ENCODE assay signal across 18 cellular contexts in the genomic region with DNA sequence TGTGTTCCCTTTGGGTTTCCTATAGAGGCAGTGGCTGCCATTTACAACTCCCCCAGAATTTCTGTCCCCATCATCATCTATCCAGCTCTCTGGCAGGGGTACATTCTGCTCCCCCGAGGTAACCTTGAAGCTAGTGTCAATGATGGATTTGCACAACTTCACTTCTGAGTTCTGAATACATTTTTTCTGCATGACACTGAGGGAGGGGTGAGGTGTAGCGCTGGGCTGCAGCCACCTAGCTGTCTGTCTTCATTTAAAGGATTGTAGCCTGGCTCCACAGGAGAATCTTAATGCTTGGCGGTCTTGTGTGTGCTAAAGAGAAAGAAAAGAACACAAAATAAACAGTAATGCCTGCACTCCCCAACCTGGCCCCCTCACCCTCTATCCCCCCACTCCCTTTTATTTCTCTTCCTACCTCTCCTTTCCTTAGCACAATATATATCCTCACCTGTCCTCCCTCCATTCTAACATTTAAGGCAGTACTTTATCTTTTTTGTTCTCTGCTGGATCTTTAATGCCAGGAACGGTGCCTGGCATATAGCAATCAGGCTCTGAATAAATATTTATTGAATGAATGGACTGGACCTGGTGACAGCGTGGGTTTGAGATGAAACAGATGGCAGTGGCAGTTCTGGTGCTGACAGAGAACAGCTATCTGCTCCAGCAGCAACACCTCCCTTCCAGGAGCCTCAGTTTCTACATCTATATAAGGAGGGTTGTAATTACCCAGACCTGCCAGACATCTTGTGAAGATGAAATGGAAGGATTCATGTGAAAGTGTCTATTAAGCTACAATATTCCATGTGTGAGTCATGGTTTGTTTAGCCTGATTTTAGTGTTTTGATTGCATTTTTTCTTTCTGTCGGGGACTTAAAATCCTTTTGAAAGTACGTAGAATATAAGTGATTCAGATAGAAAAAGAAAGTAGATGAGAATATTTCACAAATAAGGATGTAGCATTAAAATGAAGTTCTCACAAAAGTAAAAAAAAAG.
A peak's percentile ranks its signal among the peaks of the same experiment; 100 is the strongest.
DNase-seq lines count a peak whose midpoint lies in the region; ATAC-seq and TF ChIP-seq lines count a peak whose summit lies in the region.
"Had no signal": no experiment of that assay in that cellular context is flagged by ENCODE, and none has a peak within 500 bp of the region (broad histone marks: within the 10 kb centered on the region; RNA-seq: fewer than 3 reads in every experiment).

No MANE protein-coding gene starts in this region.

- H3K36me3 ChIP-seq in SJCRH30, result no peaks in the 10 kb centered on the region
- H3K36me3 ChIP-seq: adrenal gland, left lung, tibial artery had no signal

- H3K4me3 ChIP-seq in SJCRH30, result no peak overlapping the region
- H3K4me3 ChIP-seq: adrenal gland, left lung, tibial artery had no signal

- DNase-seq in EH (ENCODE audit: low read depth) (peak; percentile 72), fibroblast of peridontal ligament (ENCODE audit: extremely low read depth) (peak; percentile 40), myocyte (ENCODE audit: low read depth) (peak; percentile 6), SJCRH30 (no peak), glomerular visceral epithelial cell (ENCODE audit: extremely low spot score) (no peak)
- DNase-seq: activated effector memory CD4-positive, alpha-beta T cell treated with anti-CD3 and anti-CD28 coated beads, Interleukin-2, amount 50 U/mL, for 16 hours; DMS79 treated with DMSO at 0.1 percent for 48 hours; left lung; NCI-H1048; NCI-H2081; NCI-H446 treated with DMSO at 0.1 percent for 48 hours; nucleus accumbens; tibial artery had no signal

- H3K4me1 ChIP-seq in SJCRH30, result peaks cover 7% of the 10 kb centered on the region
- H3K4me1 ChIP-seq: left lung had no signal

- H3K9me3 ChIP-seq in SJCRH30 (replicated peaks), result no peaks in the 10 kb centered on the region
- H3K9me3 ChIP-seq: adrenal gland, left lung, tibial artery had no signal

- ATAC-seq in SK-N-SH treated with all-trans-retinoic acid at 6 μM for 48 hours (peak; percentile 66), GM19035 (IDR thresholded peaks at IDR 0.05; ENCODE audit: unreplicated experiment) (no peak), GM21447 (IDR thresholded peaks at IDR 0.05; ENCODE audit: unreplicated experiment) (no peak)
- ATAC-seq: left lung; stimulated activated memory B cell treated with anti-CD40 and anti-IgM and Interleukin-4, amounts not matched to agents 10 μg/mL and 1 μg/mL and 100 μg/mL, for 72 hours had no signal

- no peak overlapping the region for H3K27ac ChIP-seq in SJCRH30
- H3K27ac ChIP-seq: left lung, tibial artery had no signal

- no peaks in the 10 kb centered on the region for H3K27me3 ChIP-seq in SJCRH30
- H3K27me3 ChIP-seq: adrenal gland, left lung, tibial artery had no signal

TF ChIP-seq in SK-N-SH treated with all-trans-retinoic acid at 6 μM for 48 hours, 23 proteins besides CTCF, POLR2A, EP300 and RAD21:
- TF ChIP-seq ZNF565 (CRISPR knock-in tag; conservative IDR thresholded peaks at IDR 0.05; ENCODE audit: low read depth) (no peak), ZFP30 (CRISPR knock-in tag; IDR thresholded peaks at IDR 0.05) (no peak), SNAI2 (CRISPR knock-in tag; IDR thresholded peaks at IDR 0.05) (no peak), ESRRG (CRISPR knock-in tag; IDR thresholded peaks at IDR 0.05) (no peak), TOX (CRISPR knock-in tag; IDR thresholded peaks at IDR 0.05; ENCODE audit: borderline replicate concordance) (no peak), GLIS3 (CRISPR knock-in tag; IDR thresholded peaks at IDR 0.05) (no peak), ZNF8 (CRISPR knock-in tag; IDR thresholded peaks at IDR 0.05) (no peak), ZFP3 (CRISPR knock-in tag; IDR thresholded peaks at IDR 0.05) (no peak), ZC3H10 (CRISPR knock-in tag; IDR thresholded peaks at IDR 0.05) (no peak), RARB (CRISPR knock-in tag; IDR thresholded peaks at IDR 0.05) (no peak), ISL1 (CRISPR knock-in tag; IDR thresholded peaks at IDR 0.05) (no peak), TCF4 (CRISPR knock-in tag; IDR thresholded peaks at IDR 0.05; ENCODE audit: borderline replicate concordance) (no peak)
- TF ChIP-seq, protein P1, sequence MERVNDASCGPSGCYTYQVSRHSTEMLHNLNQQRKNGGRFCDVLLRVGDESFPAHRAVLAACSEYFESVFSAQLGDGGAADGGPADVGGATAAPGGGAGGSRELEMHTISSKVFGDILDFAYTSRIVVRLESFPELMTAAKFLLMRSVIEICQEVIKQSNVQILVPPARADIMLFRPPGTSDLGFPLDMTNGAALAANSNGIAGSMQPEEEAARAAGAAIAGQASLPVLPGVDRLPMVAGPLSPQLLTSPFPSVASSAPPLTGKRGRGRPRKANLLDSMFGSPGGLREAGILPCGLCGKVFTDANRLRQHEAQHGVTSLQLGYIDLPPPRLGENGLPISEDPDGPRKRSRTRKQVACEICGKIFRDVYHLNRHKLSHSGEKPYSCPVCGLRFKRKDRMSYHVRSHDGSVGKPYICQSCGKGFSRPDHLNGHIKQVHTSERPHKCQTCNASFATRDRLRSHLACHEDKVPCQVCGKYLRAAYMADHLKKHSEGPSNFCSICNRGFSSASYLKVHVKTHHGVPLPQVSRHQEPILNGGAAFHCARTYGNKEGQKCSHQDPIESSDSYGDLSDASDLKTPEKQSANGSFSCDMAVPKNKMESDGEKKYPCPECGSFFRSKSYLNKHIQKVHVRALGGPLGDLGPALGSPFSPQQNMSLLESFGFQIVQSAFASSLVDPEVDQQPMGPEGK (CRISPR knock-in tag; IDR thresholded peaks at IDR 0.05; ENCODE audit: borderline replicate concordance), result no peak
- TF ChIP-seq, protein P2, sequence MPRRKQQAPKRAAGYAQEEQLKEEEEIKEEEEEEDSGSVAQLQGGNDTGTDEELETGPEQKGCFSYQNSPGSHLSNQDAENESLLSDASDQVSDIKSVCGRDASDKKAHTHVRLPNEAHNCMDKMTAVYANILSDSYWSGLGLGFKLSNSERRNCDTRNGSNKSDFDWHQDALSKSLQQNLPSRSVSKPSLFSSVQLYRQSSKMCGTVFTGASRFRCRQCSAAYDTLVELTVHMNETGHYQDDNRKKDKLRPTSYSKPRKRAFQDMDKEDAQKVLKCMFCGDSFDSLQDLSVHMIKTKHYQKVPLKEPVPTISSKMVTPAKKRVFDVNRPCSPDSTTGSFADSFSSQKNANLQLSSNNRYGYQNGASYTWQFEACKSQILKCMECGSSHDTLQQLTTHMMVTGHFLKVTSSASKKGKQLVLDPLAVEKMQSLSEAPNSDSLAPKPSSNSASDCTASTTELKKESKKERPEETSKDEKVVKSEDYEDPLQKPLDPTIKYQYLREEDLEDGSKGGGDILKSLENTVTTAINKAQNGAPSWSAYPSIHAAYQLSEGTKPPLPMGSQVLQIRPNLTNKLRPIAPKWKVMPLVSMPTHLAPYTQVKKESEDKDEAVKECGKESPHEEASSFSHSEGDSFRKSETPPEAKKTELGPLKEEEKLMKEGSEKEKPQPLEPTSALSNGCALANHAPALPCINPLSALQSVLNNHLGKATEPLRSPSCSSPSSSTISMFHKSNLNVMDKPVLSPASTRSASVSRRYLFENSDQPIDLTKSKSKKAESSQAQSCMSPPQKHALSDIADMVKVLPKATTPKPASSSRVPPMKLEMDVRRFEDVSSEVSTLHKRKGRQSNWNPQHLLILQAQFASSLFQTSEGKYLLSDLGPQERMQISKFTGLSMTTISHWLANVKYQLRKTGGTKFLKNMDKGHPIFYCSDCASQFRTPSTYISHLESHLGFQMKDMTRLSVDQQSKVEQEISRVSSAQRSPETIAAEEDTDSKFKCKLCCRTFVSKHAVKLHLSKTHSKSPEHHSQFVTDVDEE (CRISPR knock-in tag; IDR thresholded peaks at IDR 0.05), result no peak
TF ChIP-seq in SK-N-SH treated with all-trans-retinoic acid at 6 μM for 48 hours: peak in this region for 0.

Comparison
In these comparisons a context has a peak if more than half of its experiments do, and no peak if none do; other contexts are left out.
1. DNase-seq: peak in EH (single experiment), fibroblast of peridontal ligament (single experiment) and myocyte (single experiment); none in SJCRH30 (0 of 2) and glomerular visceral epithelial cell (single experiment).